13 cellular contexts compared by ENCODE assay signal in genomic region chr1:94855307-94855700, GRCh38. TPM values are rescaled to one million over a fixed set of nuclear protein-coding genes. Genes with fewer than 3 reads are reported as not detected.
DNase-seq lines count a peak whose midpoint lies in the region; ATAC-seq and TF ChIP-seq lines count a peak whose summit lies in the region.
"Had no signal": no experiment of that assay in that cellular context is flagged by ENCODE, and none has a peak within 500 bp of the region (broad histone marks: within the 10 kb centered on the region; RNA-seq: fewer than 3 reads in every experiment).

No MANE protein-coding gene starts in this region.

- no peaks in the 10 kb centered on the region for H3K9me3 Mint-ChIP-seq in activated T-helper 2 cell treated with anti-CD3 and anti-CD28 coated beads, Interferon-gamma antibody, Interleukin-2, Interleukin-4, amounts not matched to agents 10 μg/mL and 5 μg/mL and 100 μg/mL, durations not matched to agents 14 hours and 24 hours and 36 hours
- H3K9me3 Mint-ChIP-seq: neural crest cell, T-cell had no signal

- H3K27ac ChIP-seq in gastroesophageal sphincter: peak overlapping the region; percentile 84 to 88 (median 85)
- H3K27ac ChIP-seq in osteoblast (ENCODE audit: low read depth, low read length): no peak overlapping the region
- H3K27ac ChIP-seq: BLaER1 had no signal

- no peaks in the 10 kb centered on the region for H3K9me3 ChIP-seq in gastroesophageal sphincter
- no peaks in the 10 kb centered on the region for H3K9me3 ChIP-seq in osteoblast (ENCODE audit: low read depth, low read length)
- H3K9me3 ChIP-seq: BLaER1, MG63 had no signal

- TF ChIP-seq CTCF in gastroesophageal sphincter (IDR thresholded peaks at IDR 0.05): no peak
- TF ChIP-seq CTCF in osteoblast (IDR thresholded peaks at IDR 0.05; ENCODE audit: extremely low read depth, low read depth, low read length): no peak

- no peaks in the 10 kb centered on the region for H4K20me1 ChIP-seq in osteoblast (ENCODE audit: insufficient read depth, low read length)
- H4K20me1 ChIP-seq: BLaER1 had no signal

- peak overlapping the region; percentile 77 for H3K4me2 ChIP-seq in osteoblast (ENCODE audit: insufficient read depth, low read length)

- intact Hi-C loops in activated T-helper 2 cell treated with anti-CD3 and anti-CD28 coated beads, Interferon-gamma antibody, Interleukin-2, Interleukin-4, amounts not matched to agents 10 μg/mL and 5 μg/mL and 100 μg/mL, durations not matched to agents 14 hours and 24 hours and 36 hours (cut with micrococcal nuclease): no loop called here

- TF ChIP-seq EP300 in gastroesophageal sphincter (IDR thresholded peaks at IDR 0.05): no peak

- no peaks in the 10 kb centered on the region for H3K36me3 ChIP-seq in gastroesophageal sphincter
- H3K36me3 ChIP-seq in osteoblast (ENCODE audit: insufficient read depth, low read length): no peaks in the 10 kb centered on the region
- H3K36me3 ChIP-seq: BLaER1, MG63 had no signal

- H3K27me3 ChIP-seq in gastroesophageal sphincter (no peaks in the 10 kb centered on the region), osteoblast (ENCODE audit: insufficient read depth, low read length) (no peaks in the 10 kb centered on the region)
- H3K27me3 ChIP-seq: BLaER1, MG63 had no signal

- peak overlapping the region in 1 of 2 donors; percentile 54 for H3K4me3 ChIP-seq in gastroesophageal sphincter
- no peak overlapping the region for H3K4me3 ChIP-seq in osteoblast (ENCODE audit: insufficient read depth, low read length)

- WGBS in gastroesophageal sphincter (ENCODE audit: low coverage in 1 of 2), 2 donors: 8 to 27% methylated on average over 2 of the region's 2 CpGs

- no peaks in the 10 kb centered on the region for H3K79me2 ChIP-seq in osteoblast (ENCODE audit: insufficient read depth, low read length)

- no peaks in the 10 kb centered on the region for H3K4me1 Mint-ChIP-seq in activated T-helper 2 cell treated with anti-CD3 and anti-CD28 coated beads, Interferon-gamma antibody, Interleukin-2, Interleukin-4, amounts not matched to agents 10 μg/mL and 5 μg/mL and 100 μg/mL, durations not matched to agents 14 hours and 24 hours and 36 hours (ENCODE audit: low read depth)
- H3K4me1 Mint-ChIP-seq: T-cell had no signal

- no peak overlapping the region for H2AFZ ChIP-seq in osteoblast (ENCODE audit: low read length)

- DNase-seq in EH (ENCODE audit: low read depth) (peak; percentile 33), SW480 (ENCODE audit: low spot score) (peak; percentile 5), osteoblast (ENCODE audit: insufficient read length, low spot score, missing footprints) (no peak), epidermal melanocyte (ENCODE audit: insufficient read length, low spot score) (no peak), 8988T (no peak), NCI-H446 (lab: John Stamatoyannopoulos, UW) (no peak)
- no peak for DNase-seq in activated T-helper 2 cell treated with anti-CD3 and anti-CD28 coated beads, Interferon-gamma antibody, Interleukin-2, Interleukin-4, amounts not matched to agents 10 μg/mL and 5 μg/mL and 100 μg/mL, durations not matched to agents 14 hours and 24 hours and 36 hours (ENCODE audit: low spot score)
- DNase-seq: activated naive CD4-positive, alpha-beta T cell treated with anti-CD3 and anti-CD28 coated beads, Interleukin-2, amount 50 U/mL, for 16 hours had no signal

- H3K4me1 ChIP-seq in gastroesophageal sphincter (peaks cover 0 to 43% (median 4%) of the 10 kb centered on the region in 3 donors), osteoblast (ENCODE audit: insufficient read depth, low read length) (peaks cover 8% of the 10 kb centered on the region)
- H3K4me1 ChIP-seq: BLaER1 had no signal

- TF ChIP-seq POLR2A in gastroesophageal sphincter (IDR thresholded peaks at IDR 0.05): no peak

- H3K36me3 Mint-ChIP-seq in activated T-helper 2 cell treated with anti-CD3 and anti-CD28 coated beads, Interferon-gamma antibody, Interleukin-2, Interleukin-4, amounts not matched to agents 10 μg/mL and 5 μg/mL and 100 μg/mL, durations not matched to agents 14 hours and 24 hours and 36 hours (ENCODE audit: low read depth): no peaks in the 10 kb centered on the region
- H3K36me3 Mint-ChIP-seq: T-cell had no signal

- peaks cover 8% of the 10 kb centered on the region for H3K27me3 Mint-ChIP-seq in activated T-helper 2 cell treated with anti-CD3 and anti-CD28 coated beads, Interferon-gamma antibody, Interleukin-2, Interleukin-4, amounts not matched to agents 10 μg/mL and 5 μg/mL and 100 μg/mL, durations not matched to agents 14 hours and 24 hours and 36 hours (ENCODE audit: low read depth)

- no peak overlapping the region for H3K4me3 Mint-ChIP-seq in activated T-helper 2 cell treated with anti-CD3 and anti-CD28 coated beads, Interferon-gamma antibody, Interleukin-2, Interleukin-4, amounts not matched to agents 10 μg/mL and 5 μg/mL and 100 μg/mL, durations not matched to agents 14 hours and 24 hours and 36 hours (ENCODE audit: low read depth)
- H3K4me3 Mint-ChIP-seq: neural crest cell, T-cell had no signal

- no peak for ATAC-seq in gastroesophageal sphincter

- no peak overlapping the region for H3K27ac Mint-ChIP-seq in activated T-helper 2 cell treated with anti-CD3 and anti-CD28 coated beads, Interferon-gamma antibody, Interleukin-2, Interleukin-4, amounts not matched to agents 10 μg/mL and 5 μg/mL and 100 μg/mL, durations not matched to agents 14 hours and 24 hours and 36 hours
- H3K27ac Mint-ChIP-seq: T-cell had no signal

RNA-seq across cellular contexts. Expression of gene SLC44A3, which starts 35.1 kb away (rescaled TPM):
- total RNA-seq in gastroesophageal sphincter: 1 to 10 TPM in 3 of 4 donors, under 1 TPM in 1; 0.47 to 3.9 (median 1.2) TPM
- 2.9 and 7.1 TPM in 2 replicates for total RNA-seq in osteoblast
- total RNA-seq in activated T-helper 2 cell treated with anti-CD3 and anti-CD28 coated beads, Interferon-gamma antibody, Interleukin-2, Interleukin-4, amounts not matched to agents 10 μg/mL and 5 μg/mL and 100 μg/mL, durations not matched to agents 14 hours and 24 hours and 36 hours: not detected in 2 replicates

Comparison
In these comparisons a context has a peak if more than half of its experiments do, and no peak if none do; other contexts are left out.
1. DNase-seq: peak in EH (single experiment) and SW480 (single experiment); none in osteoblast (single experiment), activated T-helper 2 cell treated with anti-CD3 and anti-CD28 coated beads, Interferon-gamma antibody, Interleukin-2, Interleukin-4, amounts not matched to agents 10 μg/mL and 5 μg/mL and 100 μg/mL, durations not matched to agents 14 hours and 24 hours and 36 hours (single experiment), epidermal melanocyte (single experiment), 8988T (single experiment) and NCI-H446 (0 of 2).